10 cellular contexts compared by ENCODE assay signal in the genomic region with DNA sequence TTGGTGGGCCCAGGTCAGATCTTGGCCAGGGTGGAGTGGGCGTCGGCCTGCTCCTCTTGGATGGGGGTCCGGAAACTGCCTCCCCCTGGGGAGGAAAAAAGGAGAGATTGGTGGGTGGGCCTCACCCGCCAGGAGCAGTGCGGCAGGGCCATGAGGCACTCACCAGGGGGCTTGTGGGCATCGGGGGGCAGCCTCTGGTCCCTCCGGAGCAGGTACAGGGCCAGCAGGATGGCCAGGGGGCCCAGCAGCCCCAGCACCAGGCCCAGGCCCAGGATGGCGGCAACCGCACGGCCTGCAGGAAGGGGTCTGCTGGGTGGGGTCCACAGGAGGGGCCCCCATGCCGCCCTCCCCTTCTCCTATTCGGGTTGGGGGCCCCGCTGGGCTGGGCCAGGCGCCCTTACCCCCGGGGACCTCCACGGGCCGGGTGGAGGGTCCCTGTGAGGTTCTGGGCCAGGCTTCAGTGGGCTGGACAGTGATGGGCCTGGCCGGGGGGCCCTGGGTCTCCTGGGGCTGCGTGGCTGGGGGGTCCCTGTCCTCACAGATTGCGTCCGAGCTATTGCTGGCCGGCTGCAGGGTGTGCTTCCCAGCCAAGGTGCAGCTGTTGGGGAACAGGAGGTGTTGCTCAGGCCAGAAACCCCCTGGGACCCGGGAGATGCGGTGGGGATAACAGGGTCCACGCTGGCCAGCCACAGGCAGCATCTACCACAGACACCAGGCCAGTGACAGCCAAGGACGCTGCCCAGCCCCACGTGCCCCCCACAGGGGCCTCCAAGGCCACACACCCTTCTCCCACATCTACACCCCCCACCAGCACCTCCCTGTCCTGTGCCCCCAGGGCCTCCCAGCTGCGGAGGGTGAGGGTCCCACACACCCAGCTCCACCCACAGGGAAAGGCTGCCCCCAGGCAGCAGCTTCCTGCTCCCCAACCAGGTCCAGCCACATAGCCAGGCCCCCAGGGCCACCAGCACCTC. TPM values are rescaled to one million over a fixed set of nuclear protein-coding genes. Genes with fewer than 3 reads are reported as not detected.
DNase-seq lines count a peak whose midpoint lies in the region; ATAC-seq and TF ChIP-seq lines count a peak whose summit lies in the region.
"Had no signal": no experiment of that assay in that cellular context is flagged by ENCODE, and none has a peak within 500 bp of the region (broad histone marks: within the 10 kb centered on the region; RNA-seq: fewer than 3 reads in every experiment).

No MANE protein-coding gene starts in this region.

- TF ChIP-seq CTCF in IMR-90 (conservative IDR thresholded peaks at IDR 0.05; ENCODE audit: low read depth, low read length) (no peak), natural killer cell (IDR thresholded peaks at IDR 0.05) (no peak)

- H3K9me3 ChIP-seq in BLaER1 treated with 17β-estradiol and CSF1 and Interleukin-3, amounts not matched to agents 10 nM and 100 nM (replicated peaks in 1 of 11): no peaks in the 10 kb centered on the region; a peak in 1 of 22 replicates
- no peaks in the 10 kb centered on the region for H3K9me3 ChIP-seq in IMR-90 (ENCODE audit: control insufficient read depth, insufficient read depth, low read length)
- H3K9me3 ChIP-seq: esophagus squamous epithelium had no signal

- H3K36me3 Mint-ChIP-seq in activated naive CD8-positive, alpha-beta T cell: peaks cover 4% of the 10 kb centered on the region
- no peaks in the 10 kb centered on the region for H3K36me3 Mint-ChIP-seq in natural killer cell

- no peak overlapping the region for H3K23ac ChIP-seq in IMR-90 (ENCODE audit: low read depth, low read length)

- H4K5ac ChIP-seq in IMR-90 (ENCODE audit: low read depth, low read length): no peak overlapping the region

- TF ChIP-seq RAD21 in IMR-90 (IDR thresholded peaks at IDR 0.05; ENCODE audit: low read length): no peak

- H3K27ac ChIP-seq in BLaER1 treated with 17β-estradiol and CSF1 and Interleukin-3, amounts not matched to agents 10 nM and 100 nM: peak overlapping the region in 1 of 11 experiments; percentile 35; a peak in 2 of 22 replicates
- no peak overlapping the region for H3K27ac ChIP-seq in IMR-90 (ENCODE audit: insufficient read depth, low read length)
- H3K27ac ChIP-seq: cardiac muscle cell had no signal

- ATAC-seq in IMR-90 (ENCODE audit: low read depth): no peak
- ATAC-seq in natural killer cell: no peak
- no peak for ATAC-seq in GM18502 (IDR thresholded peaks at IDR 0.05; ENCODE audit: poor library complexity, unreplicated experiment)

- H3K9ac ChIP-seq in BLaER1 treated with 17β-estradiol and CSF1 and Interleukin-3, amounts not matched to agents 10 nM and 100 nM: peak overlapping the region in 4 of 11 experiments; percentile 24 to 50 (median 36); a peak in 3 of 22 replicates
- no peak overlapping the region for H3K9ac ChIP-seq in IMR-90 (ENCODE audit: low read depth, low read length)

- H4K20me1 ChIP-seq in BLaER1 treated with 17β-estradiol and CSF1 and Interleukin-3, amounts not matched to agents 10 nM and 100 nM: peaks cover 20 to 88% (median 70%) of the 10 kb centered on the region in 11 experiments; a peak in 21 of 22 replicates
- peaks cover 8% of the 10 kb centered on the region for H4K20me1 ChIP-seq in IMR-90 (ENCODE audit: insufficient read depth, low read length)

- dilution Hi-C loops in IMR-90 (cut with HindIII; ENCODE audit: low sequenced_read_pairs, unreplicated experiment): no loop called here

- H3K27ac Mint-ChIP-seq in activated naive CD8-positive, alpha-beta T cell: no peak overlapping the region
- peak overlapping the region; percentile 98 for H3K27ac Mint-ChIP-seq in natural killer cell

- POLR2A ChIA-PET in IMR-90 (lab: Charles Lee; ENCODE audit: unreplicated experiment): no interaction called here

- no peaks in the 10 kb centered on the region for H3K9me3 Mint-ChIP-seq in activated naive CD8-positive, alpha-beta T cell (ENCODE audit: low read depth)
- H3K9me3 Mint-ChIP-seq in natural killer cell: no peaks in the 10 kb centered on the region

- H3K4me3 Mint-ChIP-seq in activated naive CD8-positive, alpha-beta T cell: peak overlapping the region; percentile 57
- H3K4me3 Mint-ChIP-seq in natural killer cell: peak overlapping the region; percentile 49

- H3K4me3 ChIP-seq in BLaER1 treated with 17β-estradiol and CSF1 and Interleukin-3, amounts not matched to agents 10 nM and 100 nM: peak overlapping the region in 1 of 10 experiments; percentile 26; a peak in 4 of 20 replicates
- no peak overlapping the region for H3K4me3 ChIP-seq in IMR-90 (ENCODE audit: insufficient read depth, low read depth, low read length)
- H3K4me3 ChIP-seq: cardiac muscle cell had no signal

- no peak overlapping the region for H2BK5ac ChIP-seq in IMR-90 (ENCODE audit: low read depth, low read length, poor library complexity, severe bottlenecking)

- H3K4me1 Mint-ChIP-seq in activated naive CD8-positive, alpha-beta T cell (ENCODE audit: low read depth): peaks cover 31% of the 10 kb centered on the region
- H3K4me1 Mint-ChIP-seq in natural killer cell: peaks cover 23 to 63% of the 10 kb centered on the region in 2 donors

- H4K8ac ChIP-seq in IMR-90 (ENCODE audit: low read depth in 2 of 2, low read length in 2 of 2): no peak overlapping the region

- peaks cover 14 to 54% (median 26%) of the 10 kb centered on the region in 11 experiments for H3K27me3 ChIP-seq in BLaER1 treated with 17β-estradiol and CSF1 and Interleukin-3, amounts not matched to agents 10 nM and 100 nM
- no peaks in the 10 kb centered on the region for H3K27me3 ChIP-seq in IMR-90 (ENCODE audit: control insufficient read depth, insufficient read depth, low read length)

- BruUV-seq in IMR-90 (replicated peaks; lab: Mats Ljungman, UMichigan): no TSS peak

- H3K14ac ChIP-seq in IMR-90 (replicated peaks; ENCODE audit: low read depth, low read length): no peak overlapping the region

- no peaks in the 10 kb centered on the region for H3K27me3 Mint-ChIP-seq in activated naive CD8-positive, alpha-beta T cell
- H3K27me3 Mint-ChIP-seq in natural killer cell (ENCODE audit: low read depth in 2 of 2): no peaks in the 10 kb centered on the region

- no peak overlapping the region for H3K56ac ChIP-seq in IMR-90 (ENCODE audit: extremely low read depth, insufficient read depth, low read length)

- in situ Hi-C loops in IMR-90 (cut with MboI; ENCODE audit: low sequenced_read_pairs): no loop called here

- H2AK5ac ChIP-seq in IMR-90 (ENCODE audit: low read depth, low read length): no peak overlapping the region

- no peaks in the 10 kb centered on the region for H3K9me1 ChIP-seq in IMR-90 (ENCODE audit: insufficient read depth, low read length)

- WGBS in IMR-90 (ENCODE audit: extremely low coverage in 2 of 2, insufficient read length in 1 of 2), 2 experiments: 87% methylated on average over 12 of the region's 28 CpGs; no CpG with 5 or more reads in 1 of the 2 experiments

- no peak overlapping the region for H3K18ac ChIP-seq in IMR-90 (ENCODE audit: low read depth, low read length)

- no peak overlapping the region for H3K4ac ChIP-seq in IMR-90 (ENCODE audit: low read depth, low read length)

- peaks cover 86 to 96% (median 90%) of the 10 kb centered on the region in 10 experiments for H3K4me1 ChIP-seq in BLaER1 treated with 17β-estradiol and CSF1 and Interleukin-3, amounts not matched to agents 10 nM and 100 nM
- H3K4me1 ChIP-seq in IMR-90 (ENCODE audit: control insufficient read depth, insufficient read depth, low read length): peaks cover 9% of the 10 kb centered on the region

- no peak overlapping the region for H2BK15ac ChIP-seq in IMR-90 (ENCODE audit: low read depth, low read length)

- 0 out of 4 replicates have a peak, but pooled peaks cover 0 to 6% of the 10 kb centered on the region in 2 experiments for H3K79me1 ChIP-seq in IMR-90 (ENCODE audit: low read depth in 1 of 2, low read length in 2 of 2)

- CTCF ChIA-PET in IMR-90 (lab: Yijun Ruan, JAX): no interaction called here

- peak overlapping the region; percentile 21 for H2AFZ ChIP-seq in IMR-90 (replicated peaks; ENCODE audit: low read length, poor library complexity)

- no peak for TF ChIP-seq POLR2A in IMR-90 (IDR thresholded peaks at IDR 0.05; ENCODE audit: low read depth, low read length)

- H3K36me3 ChIP-seq in BLaER1 treated with 17β-estradiol and CSF1 and Interleukin-3, amounts not matched to agents 10 nM and 100 nM: peaks cover 7 to 20% (median 13%) of the 10 kb centered on the region in 11 experiments; a peak in 21 of 22 replicates
- H3K36me3 ChIP-seq in IMR-90 (ENCODE audit: control insufficient read depth, insufficient read depth, low read length): peaks cover 11% of the 10 kb centered on the region

- H2BK20ac ChIP-seq in IMR-90 (ENCODE audit: low read depth, low read length): no peak overlapping the region

- peak overlapping the region; percentile 24 for H2AK9ac ChIP-seq in IMR-90 (replicated peaks; ENCODE audit: low read depth, low read length, poor library complexity)

- DNase-seq in IMR-90 (no peak), natural killer cell (no peak), NCI-H446 treated with DMSO at 0.1 percent for 48 hours (lab: John Stamatoyannopoulos, UW) (no peak)
- no peak for DNase-seq in central memory CD4-positive, alpha-beta T cell
- DNase-seq: esophagus squamous epithelium; stimulated activated naive CD4-positive, alpha-beta T cell had no signal

- peak overlapping the region; percentile 80 to 99 (median 97) for H3K4me2 ChIP-seq in BLaER1 treated with 17β-estradiol and CSF1 and Interleukin-3, amounts not matched to agents 10 nM and 100 nM
- no peak overlapping the region for H3K4me2 ChIP-seq in IMR-90 (ENCODE audit: low read depth, low read length)

- intact Hi-C loops in IMR-90 (cut with micrococcal nuclease): no loop called here
- intact Hi-C loops in natural killer cell (cut with micrococcal nuclease): no loop called here

- H2BK120ac ChIP-seq in IMR-90 (ENCODE audit: low read depth, low read length): no peak overlapping the region

- H4K91ac ChIP-seq in IMR-90 (ENCODE audit: insufficient read depth, low read depth, low read length): no peak overlapping the region

RNA-seq across cellular contexts. Expression of gene TNFRSF4, which starts 2.1 kb away (rescaled TPM):
- not detected in 2 replicates for total RNA-seq in IMR-90 (2012; rRNA removed)
- polyA plus RNA-seq in IMR-90 (2012; rRNA removed): 0.15 and 0.44 TPM in 2 replicates
- polyA plus RNA-seq in IMR-90 (2012; cell fraction: cytosol; rRNA removed): 0.23 and 0.40 TPM in 2 replicates
- polyA plus RNA-seq in IMR-90 (2012; cell fraction: nucleus; rRNA removed; ENCODE audit: low replicate concordance): 0.63 and 1.3 TPM in 2 replicates
- 10 to 100 TPM; 14.3 to 26.5 (median 15.7) TPM for total RNA-seq in natural killer cell
- total RNA-seq: cardiac muscle cell had no signal
- polyA plus RNA-seq: cardiac muscle cell had no signal

RNA-seq across cellular contexts. Expression of gene TNFRSF18, which starts 5.4 kb away (rescaled TPM):
- total RNA-seq in IMR-90 (2012; rRNA removed) (0.18 TPM in 1 of 2 replicates, not detected in the other), natural killer cell (10 to 100 TPM; 40.3 to 81.9 (median 54.7) TPM)
- 1.0 and 1.2 TPM in 2 replicates for polyA plus RNA-seq in IMR-90 (2012; rRNA removed)
- polyA plus RNA-seq in IMR-90 (2012; cell fraction: cytosol; rRNA removed): 0.23 and 0.65 TPM in 2 replicates
- 4.4 and 10.1 TPM in 2 replicates for polyA plus RNA-seq in IMR-90 (2012; cell fraction: nucleus; rRNA removed; ENCODE audit: low replicate concordance)
- total RNA-seq: cardiac muscle cell had no signal

RNA-seq across cellular contexts. Expression of gene SDF4, which starts 20.0 kb away (rescaled TPM):
- total RNA-seq in IMR-90 (2012; rRNA removed) (57.0 and 69.4 TPM in 2 replicates), natural killer cell (100 to 1,000 TPM; 176 to 211 (median 184) TPM)
- 250 and 252 TPM in 2 replicates for polyA plus RNA-seq in IMR-90 (2012; rRNA removed)
- 292 and 384 TPM in 2 replicates for polyA plus RNA-seq in IMR-90 (2012; cell fraction: cytosol; rRNA removed)
- 224 and 287 TPM in 2 replicates for polyA plus RNA-seq in IMR-90 (2012; cell fraction: nucleus; rRNA removed; ENCODE audit: low replicate concordance)

RNA-seq across cellular contexts. Expression of gene B3GALT6, which starts 20.2 kb away (rescaled TPM):
- total RNA-seq in IMR-90 (2012; rRNA removed) (12.2 and 18.3 TPM in 2 replicates), natural killer cell (10 to 100 TPM; 13.7 to 16.5 (median 16.3) TPM)
- 23.0 and 29.2 TPM in 2 replicates for polyA plus RNA-seq in IMR-90 (2012; rRNA removed)
- 24.3 and 37.0 TPM in 2 replicates for polyA plus RNA-seq in IMR-90 (2012; cell fraction: cytosol; rRNA removed)
- polyA plus RNA-seq in IMR-90 (2012; cell fraction: nucleus; rRNA removed; ENCODE audit: low replicate concordance): 10.2 and 16.5 TPM in 2 replicates

RNA-seq across cellular contexts. Expression of gene C1QTNF12, which starts 34.7 kb away (rescaled TPM):
- total RNA-seq in IMR-90 (2012; rRNA removed) (0.36 TPM in 1 of 2 replicates, not detected in the other), natural killer cell (1 to 10 TPM; 2.6 to 4.1 (median 4.1) TPM)
- 1.1 and 2.6 TPM in 2 replicates for polyA plus RNA-seq in IMR-90 (2012; rRNA removed)
- 0.65 and 0.84 TPM in 2 replicates for polyA plus RNA-seq in IMR-90 (2012; cell fraction: cytosol; rRNA removed)
- polyA plus RNA-seq in IMR-90 (2012; cell fraction: nucleus; rRNA removed; ENCODE audit: low replicate concordance): 8.4 and 27.4 TPM in 2 replicates
- polyA plus RNA-seq: cardiac muscle cell had no signal

Comparison
In these comparisons a context has a peak if more than half of its experiments do, and no peak if none do; other contexts are left out.
1. RNA of gene TNFRSF4, which starts 2.1 kb away (total RNA-seq): 14.3 to 26.5 TPM in natural killer cell; not detected in IMR-90; every median in the first group is over 10 times any median in the second.
2. RNA of gene TNFRSF18, which starts 5.4 kb away (total RNA-seq): 40.3 to 81.9 TPM in natural killer cell; 0.18 TPM in IMR-90; every median in the first group is over 10 times any median in the second.